12 cellular contexts compared by ENCODE assay signal in genomic region chr2:10327896-10328666, GRCh38. TPM values are rescaled to one million over a fixed set of nuclear protein-coding genes. Genes with fewer than 3 reads are reported as not detected.
DNase-seq lines count a peak whose midpoint lies in the region; ATAC-seq and TF ChIP-seq lines count a peak whose summit lies in the region.
"Had no signal": no experiment of that assay in that cellular context is flagged by ENCODE, and none has a peak within 500 bp of the region (broad histone marks: within the 10 kb centered on the region; RNA-seq: fewer than 3 reads in every experiment).

No MANE protein-coding gene starts in this region.

- H3K27ac Mint-ChIP-seq in CD4-positive, alpha-beta T cell = peak overlapping the region; percentile 94
- peak overlapping the region in 1 of 3 experiments; percentile 60; a peak in 1 of 7 replicates for H3K27ac Mint-ChIP-seq in H9

- peak overlapping the region; percentile 58 for H3K4me3 Mint-ChIP-seq in CD4-positive, alpha-beta T cell
- no peak overlapping the region; a peak in 1 of 5 replicates for H3K4me3 Mint-ChIP-seq in H9

- H4K8ac ChIP-seq in H9 (replicated peaks; ENCODE audit: insufficient read length, low read depth, low read length) = no peak overlapping the region

- H3K79me1 ChIP-seq in H9 (ENCODE audit: insufficient read depth, low read depth, low read length, poor library complexity, severe bottlenecking) = no peaks in the 10 kb centered on the region

- no peaks in the 10 kb centered on the region for H3K79me2 ChIP-seq in H9 (ENCODE audit: insufficient read depth, low read length)

- peak in 3 of 10 experiments; percentile 13 to 30 (median 18) for DNase-seq in CD4-positive, alpha-beta T cell
- DNase-seq in NCI-H510A treated with DMSO at 0.1 percent for 48 hours (lab: John Stamatoyannopoulos, UW) = peak; percentile 79
- DNase-seq in colonic mucosa = peak; percentile 74
- no peak for DNase-seq in T-helper 9 cell
- DNase-seq in inferior parietal cortex (ENCODE audit: extremely low spot score) = no peak
- no peak for DNase-seq in H9
- DNase-seq: lower lobe of right lung, NCI-H2227 treated with DMSO at 0.1 percent for 48 hours, ovary had no signal

- H3K9me3 Mint-ChIP-seq in CD4-positive, alpha-beta T cell = no peaks in the 10 kb centered on the region
- no peaks in the 10 kb centered on the region; a peak in 2 of 5 replicates for H3K9me3 Mint-ChIP-seq in H9

- no peak overlapping the region for H3K18ac ChIP-seq in H9 (ENCODE audit: insufficient read length, low read depth, low read length)

- no CpG with 5 or more reads among the region's 7 CpGs for WGBS in H9 (ENCODE audit: extremely low coverage, insufficient read length, low lambda C conversion rate)

- no peak overlapping the region for H3K23ac ChIP-seq in H9 (ENCODE audit: insufficient read length, low read depth, low read length)

- H3K4me2 ChIP-seq in BLaER1 (peak overlapping the region; percentile 96), H9 (ENCODE audit: insufficient read depth, insufficient read length, low read length) (no peak overlapping the region)

- H3K36me3 ChIP-seq in BLaER1 (no peaks in the 10 kb centered on the region), colonic mucosa (no peaks in the 10 kb centered on the region)
- H3K36me3 ChIP-seq: ascending aorta, lower lobe of right lung, ovary had no signal

- H3K4ac ChIP-seq in H9 (ENCODE audit: low read depth, low read length) = no peak overlapping the region

- H3K56ac ChIP-seq in H9 (ENCODE audit: insufficient read length, low read depth, low read length) = no peak overlapping the region

- no peak overlapping the region for H2BK15ac ChIP-seq in H9 (ENCODE audit: low read depth, low read length)

- H3K36me3 Mint-ChIP-seq in CD4-positive, alpha-beta T cell (ENCODE audit: low read depth) = peaks cover 13% of the 10 kb centered on the region
- peaks cover 0 to 7% (median 0%) of the 10 kb centered on the region in 3 experiments; a peak in 1 of 7 replicates for H3K36me3 Mint-ChIP-seq in H9 (ENCODE audit: insufficient read depth in 1 of 3, low read depth in 3 of 3)

- H3K4me3 ChIP-seq in BLaER1 = no peak overlapping the region
- H3K4me3 ChIP-seq in colonic mucosa = no peak overlapping the region
- H3K4me3 ChIP-seq: ascending aorta, lower lobe of right lung, ovary, SK-N-MC had no signal

- H3K4me1 ChIP-seq in BLaER1 (peaks cover 89% of the 10 kb centered on the region), colonic mucosa (peaks cover 36% of the 10 kb centered on the region), H9 (ENCODE audit: insufficient read depth, low read length) (peaks cover 13% of the 10 kb centered on the region; the same call in 1 of the 2 replicates)
- H3K4me1 ChIP-seq: ascending aorta had no signal

- H3K27ac ChIP-seq in BLaER1 = no peak overlapping the region
- H3K27ac ChIP-seq in CD4-positive, alpha-beta T cell (ENCODE audit: low read depth, low read length) = peak overlapping the region; percentile 95
- H3K27ac ChIP-seq in colonic mucosa = no peak overlapping the region
- H3K27ac ChIP-seq in H9 (ENCODE audit: insufficient read length, low read depth, low read length) = no peak overlapping the region
- H3K27ac ChIP-seq: ascending aorta, lower lobe of right lung, ovary, SK-N-MC had no signal

- H4K20me1 ChIP-seq in BLaER1 = peaks cover 73% of the 10 kb centered on the region
- no peaks in the 10 kb centered on the region for H4K20me1 ChIP-seq in H9 (ENCODE audit: control insufficient read depth, insufficient read depth, insufficient read length)

- peaks cover 97% of the 10 kb centered on the region for H3K4me1 Mint-ChIP-seq in CD4-positive, alpha-beta T cell (ENCODE audit: low read depth)
- peaks cover 72 to 87% of the 10 kb centered on the region in 2 experiments for H3K4me1 Mint-ChIP-seq in H9

- H2AK5ac ChIP-seq in H9 (ENCODE audit: insufficient read length, low read length) = no peak overlapping the region

- no peak overlapping the region for H3K14ac ChIP-seq in H9 (ENCODE audit: insufficient read depth, low read length)

- no peak for ATAC-seq in CD4-positive, alpha-beta T cell (ENCODE audit: poor library complexity)
- ATAC-seq: lower lobe of right lung had no signal

- no peak for TF ChIP-seq CTCF in CD4-positive, alpha-beta T cell (IDR thresholded peaks at IDR 0.05)
- TF ChIP-seq CTCF in colonic mucosa (IDR thresholded peaks at IDR 0.05) (no peak), H9 (conservative IDR thresholded peaks at IDR 0.05) (no peak)

- H3K27me3 Mint-ChIP-seq in CD4-positive, alpha-beta T cell = no peaks in the 10 kb centered on the region
- no peaks in the 10 kb centered on the region for H3K27me3 Mint-ChIP-seq in H9 (ENCODE audit: low read depth)

- H3K9me3 ChIP-seq in BLaER1 (no peaks in the 10 kb centered on the region), colonic mucosa (no peaks in the 10 kb centered on the region), H9 (ENCODE audit: control insufficient read depth, low read depth, low read length) (no peaks in the 10 kb centered on the region)
- no peaks in the 10 kb centered on the region for H3K9me3 ChIP-seq in CD4-positive, alpha-beta T cell (ENCODE audit: control insufficient read depth, low read length)
- H3K9me3 ChIP-seq: ascending aorta, lower lobe of right lung, ovary had no signal

- no peak overlapping the region for H4K5ac ChIP-seq in H9 (ENCODE audit: insufficient read length, low read depth, low read length)

- H2BK12ac ChIP-seq in H9 (ENCODE audit: insufficient read length, low read depth, low read length) = no peak overlapping the region

- H2BK120ac ChIP-seq in H9 (ENCODE audit: low read depth, low read length, poor library complexity, severe bottlenecking) = no peak overlapping the region

- POLR2A ChIA-PET in CD4-positive, alpha-beta T cell (lab: Charles Lee) = interaction anchor here (1.6 to 11.1 kb wide), 5 partner anchors 11 to 80 kb away, joined by 4 to 230 read pairs (median 51); partner anchors contain the start of gene HPCAL1

- no peaks in the 10 kb centered on the region for H3K27me3 ChIP-seq in BLaER1
- H3K27me3 ChIP-seq in CD4-positive, alpha-beta T cell (ENCODE audit: control insufficient read depth, insufficient read depth, low read length) = no peaks in the 10 kb centered on the region
- no peaks in the 10 kb centered on the region for H3K27me3 ChIP-seq in colonic mucosa
- no peaks in the 10 kb centered on the region for H3K27me3 ChIP-seq in H9 (ENCODE audit: insufficient read depth, low read length)
- H3K27me3 ChIP-seq: ascending aorta, ovary had no signal

- no peak overlapping the region for H3T11ph ChIP-seq in H9 (ENCODE audit: low read length)

- CTCF ChIA-PET in CD4-positive, alpha-beta T cell (lab: Charles Lee) = interaction anchor here (1.0 to 6.3 kb wide), 3 partner anchors 12 to 107 kb away, joined by 3 to 70 read pairs (median 3); partner anchors contain the start of gene HPCAL1

- no peak overlapping the region for H4K91ac ChIP-seq in H9 (ENCODE audit: insufficient read length, low read depth, low read length)

- intact Hi-C loops in CD4-positive, alpha-beta T cell (cut with DNase I, micrococcal nuclease) = loop anchor here in 1 of 2 experiments (2.0 kb wide), 1 partner anchor 23 kb away; no protein-coding TSS in a partner anchor
- intact Hi-C loops in colonic mucosa (cut with DNase I) = no loop called here

- H2BK5ac ChIP-seq in H9 (ENCODE audit: insufficient read length, low read length) = no peak overlapping the region

- H3K23me2 ChIP-seq in H9 (ENCODE audit: insufficient read length, low read depth, low read length, poor library complexity, severe bottlenecking) = no peaks in the 10 kb centered on the region

- no peak overlapping the region for H3K9ac ChIP-seq in BLaER1
- no peak overlapping the region for H3K9ac ChIP-seq in colonic mucosa (ENCODE audit: low read depth in 2 of 2, low read length in 2 of 2)
- no peak overlapping the region for H3K9ac ChIP-seq in H9 (ENCODE audit: extremely low read depth, insufficient read length, low read length)

- no peak overlapping the region for H2BK20ac ChIP-seq in H9 (ENCODE audit: low read depth, low read length, poor library complexity, severe bottlenecking)

- no peak overlapping the region for H2AFZ ChIP-seq in H9 (ENCODE audit: low read length)

RNA-seq across cellular contexts. Expression of gene HPCAL1, which starts 25.4 kb away (rescaled TPM):
- 10 to 100 TPM; 24.9 to 27.9 TPM for total RNA-seq in CD4-positive, alpha-beta T cell
- total RNA-seq in colonic mucosa = 10 to 100 TPM; 64.5 to 85.7 TPM
- 4.7 and 5.9 TPM in 2 replicates for total RNA-seq in H9 (2021)

Comparison
In these comparisons a context has a peak if more than half of its experiments do, and no peak if none do; other contexts are left out.
1. DNase-seq: peak in NCI-H510A treated with DMSO at 0.1 percent for 48 hours (single experiment) and colonic mucosa (single experiment); none in T-helper 9 cell (single experiment), inferior parietal cortex (single experiment) and H9 (single experiment).